In the genomic region with DNA sequence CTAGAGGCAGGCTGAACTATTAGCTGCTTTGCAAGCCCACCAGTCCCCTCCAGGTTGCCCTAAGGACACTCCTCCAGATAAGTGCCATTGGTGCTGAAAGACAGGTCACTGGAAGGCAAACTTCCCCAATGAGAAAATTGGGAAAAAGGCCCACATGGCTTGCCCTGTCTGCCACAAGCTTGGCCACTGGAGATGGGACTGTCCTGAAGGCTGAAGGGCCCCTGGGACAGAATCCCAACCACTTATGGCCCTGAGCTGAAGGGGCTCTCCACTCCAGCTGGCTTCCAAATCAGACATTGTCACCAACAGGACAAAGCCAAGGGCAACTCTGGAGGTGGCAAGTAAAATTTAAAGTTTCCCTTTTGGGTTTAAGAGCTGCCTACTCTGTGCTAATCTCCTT, we compare ENCODE assay signal across 11 cellular contexts. TPM values are rescaled to one million over a fixed set of nuclear protein-coding genes. Genes with fewer than 3 reads are reported as not detected.
"Had no signal": no experiment of that assay in that cellular context is flagged by ENCODE, and none has a peak within 500 bp of the region (broad histone marks: within the 10 kb centered on the region; RNA-seq: fewer than 3 reads in every experiment).

No MANE protein-coding gene starts in this region.

- H3K4me3 Mint-ChIP-seq: HFFc6, IgD-negative memory B cell had no signal

- H3K36me3 ChIP-seq: HAP-1 had no signal

- H3K4me3 ChIP-seq: GM23248, HAP-1 had no signal

- DNase-seq: GM23248, GOT3, H7, HFFc6, KBM-7 had no signal

- H3K4me1 Mint-ChIP-seq: IgD-negative memory B cell had no signal

- ATAC-seq: HCT116, HepG2 had no signal

- H3K4me1 ChIP-seq: HAP-1 had no signal

- H3K9ac ChIP-seq: GM23248 had no signal

- H3K27ac ChIP-seq: GM23248, HL-60 had no signal

- H3K27ac Mint-ChIP-seq: HFFc6, IgD-negative memory B cell had no signal

RNA-seq across cellular contexts. Expression of a gene that starts 12.2 kb away (rescaled TPM):
- total RNA-seq: GM23248 had no signal
- polyA plus RNA-seq: GM23248, IgD-negative memory B cell had no signal

RNA-seq across cellular contexts. Expression of a gene that starts 45.4 kb away (rescaled TPM):
- total RNA-seq: GM23248, H4, HFFc6 had no signal
- polyA plus RNA-seq: GM23248 had no signal
